In genomic region chr11:97140885-97141494, GRCh38 we compare ENCODE assay signal across 9 cellular contexts.
A peak's percentile ranks its signal among the peaks of the same experiment; 100 is the strongest.
DNase-seq lines count a peak whose midpoint lies in the region; TF ChIP-seq lines count a peak whose summit lies in the region.
"Had no signal": no experiment of that assay in that cellular context is flagged by ENCODE, and none has a peak within 500 bp of the region (broad histone marks: within the 10 kb centered on the region; RNA-seq: fewer than 3 reads in every experiment).

No MANE protein-coding gene starts in this region.

- no peak overlapping the region for H3K9ac ChIP-seq in mammary epithelial cell (ENCODE audit: insufficient read depth, low read length)
- no peak overlapping the region for H3K9ac ChIP-seq in smooth muscle cell (ENCODE audit: low read depth)

- DNase-seq in NCI-H82 (lab: John Stamatoyannopoulos, UW): peak; percentile 42
- no peak for DNase-seq in NCI-H82 treated with DMSO at 0.1 percent for 48 hours (lab: John Stamatoyannopoulos, UW; ENCODE audit: unreplicated experiment)
- peak; percentile 32 to 40 for DNase-seq in NCI-H2081 (lab: John Stamatoyannopoulos, UW)
- DNase-seq in mammary epithelial cell: peak; percentile 16
- no peak for DNase-seq in smooth muscle cell (lab: John Stamatoyannopoulos, UW; ENCODE audit: unreplicated experiment)
- no peak for DNase-seq in esophagus squamous epithelium (lab: John Stamatoyannopoulos, UW)
- DNase-seq in activated CD8-positive, alpha-beta memory T cell treated with anti-CD3 and anti-CD28 coated beads for 24 hours: no peak
- DNase-seq in activated T-cell treated with anti-CD3 and anti-CD28 coated beads for 4 hours: no peak
- DNase-seq: activated CD8-positive, alpha-beta memory T cell treated with anti-CD3 and anti-CD28 coated beads, Interleukin-2, amount 50 U/mL, for 48 hours had no signal

- CTCF ChIA-PET in mammary epithelial cell (lab: Charles Lee; ENCODE audit: low non-redundant PET): interaction anchor here (0.5 to 1.0 kb wide), 7 partner anchors 27 to 1305 kb away, joined by 3 to 27 read pairs (median 3); no protein-coding TSS in a partner anchor

- H3K79me2 ChIP-seq in mammary epithelial cell (ENCODE audit: insufficient read depth, low read length) (no peaks in the 10 kb centered on the region), smooth muscle cell (ENCODE audit: low read depth) (no peaks in the 10 kb centered on the region)

- H3K4me2 ChIP-seq in mammary epithelial cell (ENCODE audit: insufficient read depth, low read depth, low read length) (no peak overlapping the region), smooth muscle cell (no peak overlapping the region)

- intact Hi-C loops in mammary epithelial cell (cut with micrococcal nuclease) (loop anchor here (1.0 to 10.0 kb wide), 3 partner anchors 346 to 1875 kb away; no protein-coding TSS in a partner anchor), esophagus squamous epithelium (cut with DNase I) (no loop called here)

- in situ Hi-C loops in mammary epithelial cell (cut with MboI; ENCODE audit: low sequenced_read_pairs in 2 of 2): loop anchor here in 1 of 2 donors (10.0 kb wide), 1 partner anchor 676 kb away; no protein-coding TSS in a partner anchor

- TF ChIP-seq POLR2A in esophagus squamous epithelium (IDR thresholded peaks at IDR 0.05): no peak

- H3K4me1 ChIP-seq in mammary epithelial cell (ENCODE audit: insufficient read depth, low read length): no peaks in the 10 kb centered on the region
- no peaks in the 10 kb centered on the region for H3K4me1 ChIP-seq in smooth muscle cell (ENCODE audit: low read depth)
- H3K4me1 ChIP-seq in esophagus squamous epithelium: no peaks in the 10 kb centered on the region

- H4K20me1 ChIP-seq in mammary epithelial cell (ENCODE audit: insufficient read depth, low read length) (no peaks in the 10 kb centered on the region), smooth muscle cell (ENCODE audit: low read depth) (no peaks in the 10 kb centered on the region)

- H3K36me3 ChIP-seq in mammary epithelial cell (ENCODE audit: insufficient read depth, low read length) (no peaks in the 10 kb centered on the region), smooth muscle cell (ENCODE audit: low read depth) (no peaks in the 10 kb centered on the region), esophagus squamous epithelium (no peaks in the 10 kb centered on the region)

- BruUV-seq in mammary epithelial cell (replicated peaks; lab: Mats Ljungman, UMichigan): no TSS peak

- H3K9me3 ChIP-seq in mammary epithelial cell (replicated peaks; ENCODE audit: insufficient read depth, low read length): no peaks in the 10 kb centered on the region
- peaks cover 4% of the 10 kb centered on the region for H3K9me3 ChIP-seq in smooth muscle cell (replicated peaks; ENCODE audit: low read depth)
- H3K9me3 ChIP-seq in esophagus squamous epithelium: peaks cover 0 to 6% (median 0%) of the 10 kb centered on the region in 3 donors

- H3F3A ChIP-seq in smooth muscle cell (ENCODE audit: low read depth): no peaks in the 10 kb centered on the region

- WGBS in mammary epithelial cell (ENCODE audit: low coverage, missing lambda C conversion rate): 31% methylated on average over 2 of the region's 2 CpGs
- 48% methylated on average over 2 of the region's 2 CpGs for WGBS in smooth muscle cell (ENCODE audit: low lambda C conversion rate)
- 50 to 61% methylated on average over 2 of the region's 2 CpGs for WGBS in esophagus squamous epithelium, 2 donors

- H3K27me3 ChIP-seq in mammary epithelial cell (ENCODE audit: insufficient read depth, low read length) (peaks cover 3% of the 10 kb centered on the region), smooth muscle cell (ENCODE audit: low read depth) (no peaks in the 10 kb centered on the region), esophagus squamous epithelium (no peaks in the 10 kb centered on the region)

- no peak overlapping the region for H2AFZ ChIP-seq in mammary epithelial cell (ENCODE audit: low read depth, low read length)
- H2AFZ ChIP-seq in smooth muscle cell (ENCODE audit: low read depth): no peak overlapping the region

- H3K4me3 ChIP-seq in mammary epithelial cell (replicated peaks in 1 of 3; ENCODE audit: insufficient read depth in 1 of 3, low read depth in 2 of 3, low read length in 3 of 3): no peak overlapping the region
- no peak overlapping the region for H3K4me3 ChIP-seq in smooth muscle cell
- H3K4me3 ChIP-seq in esophagus squamous epithelium: no peak overlapping the region

- dilution Hi-C loops in mammary epithelial cell (cut with HindIII; ENCODE audit: low sequenced_read_pairs): no loop called here

- TF ChIP-seq CTCF in mammary epithelial cell (conservative IDR thresholded peaks at IDR 0.05 in 1 of 2, IDR thresholded peaks at IDR 0.05 in 1 of 2; ENCODE audit: extremely low read depth in 1 of 2, insufficient read depth in 1 of 2, low read depth in 1 of 2, low read length in 2 of 2): peak; percentile 63 to 78
- peak; percentile 64 for TF ChIP-seq CTCF in smooth muscle cell (IDR thresholded peaks at IDR 0.05; ENCODE audit: borderline replicate concordance, insufficient read depth, poor library complexity, severe bottlenecking)
- TF ChIP-seq CTCF in esophagus squamous epithelium (IDR thresholded peaks at IDR 0.05): peak in 1 of 6 experiments; percentile 13

- H3K27ac ChIP-seq in mammary epithelial cell (ENCODE audit: insufficient read depth, low read depth, low read length) (no peak overlapping the region), smooth muscle cell (ENCODE audit: low read depth) (no peak overlapping the region), esophagus squamous epithelium (no peak overlapping the region)

Comparison
In these comparisons a context has a peak if more than half of its experiments do, and no peak if none do; other contexts are left out.
1. DNase-seq: peak in NCI-H82 (single experiment), NCI-H2081 (2 of 2) and mammary epithelial cell (single experiment); none in NCI-H82 treated with DMSO at 0.1 percent for 48 hours (single experiment), smooth muscle cell (single experiment), esophagus squamous epithelium (single experiment), activated CD8-positive, alpha-beta memory T cell treated with anti-CD3 and anti-CD28 coated beads for 24 hours (single experiment) and activated T-cell treated with anti-CD3 and anti-CD28 coated beads for 4 hours (single experiment).